In the genomic region with DNA sequence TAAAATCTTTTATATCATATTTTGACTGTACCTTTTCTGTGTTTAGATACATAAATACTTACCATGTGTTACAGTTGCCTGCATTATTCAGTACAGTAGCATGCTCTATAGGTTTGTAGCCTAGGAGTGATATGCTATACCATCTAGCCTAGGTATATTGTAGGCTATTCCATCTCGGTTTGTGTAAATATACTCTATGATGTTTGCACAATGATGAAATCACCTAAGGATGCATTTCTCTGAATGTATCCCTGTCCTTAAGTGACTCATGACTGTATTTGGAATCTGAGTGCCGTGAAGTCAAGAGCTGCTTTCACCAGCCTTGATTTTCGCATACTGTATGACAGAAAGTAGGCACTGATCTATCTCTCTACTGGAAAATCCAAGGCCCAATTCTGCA, we compare ENCODE assay signal across 11 cellular contexts.
A peak's percentile ranks its signal among the peaks of the same experiment; 100 is the strongest.
DNase-seq lines count a peak whose midpoint lies in the region; ATAC-seq lines count a peak whose summit lies in the region.
"Had no signal": no experiment of that assay in that cellular context is flagged by ENCODE, and none has a peak within 500 bp of the region (broad histone marks: within the 10 kb centered on the region; RNA-seq: fewer than 3 reads in every experiment).

No MANE protein-coding gene starts in this region.

- DNase-seq in GM03348 (ENCODE audit: low spot score) (peak; percentile 14), NCI-H69 (lab: John Stamatoyannopoulos, UW) (peak; percentile 21), dermis blood vessel endothelial cell (peak; percentile 52), myocyte (ENCODE audit: low read depth) (peak; percentile 35), LoVo (ENCODE audit: low spot score) (no peak), activated gamma-delta T cell (lab: John Stamatoyannopoulos, UW) (no peak), GDM1 (lab: John Stamatoyannopoulos, UW) (no peak)
- DNase-seq: activated T-cell treated with anti-CD3 and anti-CD28 coated beads, Interleukin-2, amount 50 U/mL, for 1 hour; cortex of kidney; NCI-H2107 had no signal

- ATAC-seq in GM21515 (IDR thresholded peaks at IDR 0.05; ENCODE audit: unreplicated experiment) = no peak

Comparison
In these comparisons a context has a peak if more than half of its experiments do, and no peak if none do; other contexts are left out.
1. DNase-seq: peak in GM03348 (single experiment), NCI-H69 (single experiment), dermis blood vessel endothelial cell (single experiment) and myocyte (single experiment); none in LoVo (single experiment), activated gamma-delta T cell (single experiment) and GDM1 (single experiment).